Comparison of ENCODE assay signal across 19 cellular contexts in genomic region chr10:122165914-122166313, GRCh38.
DNase-seq lines count a peak whose midpoint lies in the region; ATAC-seq and TF ChIP-seq lines count a peak whose summit lies in the region.
"Had no signal": no experiment of that assay in that cellular context is flagged by ENCODE, and none has a peak within 500 bp of the region (broad histone marks: within the 10 kb centered on the region; RNA-seq: fewer than 3 reads in every experiment).

No MANE protein-coding gene starts in this region.

- H3K4me3 Mint-ChIP-seq in Caco-2 (ENCODE audit: unreplicated experiment) (no peak overlapping the region), neural crest cell (peak overlapping the region; percentile 96)

- no peak for ATAC-seq in GM21529 (IDR thresholded peaks at IDR 0.05; ENCODE audit: unreplicated experiment)
- no peak for ATAC-seq in HG02885 (IDR thresholded peaks at IDR 0.05; ENCODE audit: poor library complexity, unreplicated experiment)

- H3K4me1 Mint-ChIP-seq in Caco-2 (ENCODE audit: low read depth, unreplicated experiment) (peaks cover 14% of the 10 kb centered on the region), neural crest cell (peaks cover 66% of the 10 kb centered on the region)

- peaks cover 3% of the 10 kb centered on the region for H3K36me3 ChIP-seq in Caco-2 (ENCODE audit: control insufficient read depth, insufficient read depth, low read length)
- no peaks in the 10 kb centered on the region for H3K36me3 ChIP-seq in endocrine pancreas (ENCODE audit: control insufficient read depth, insufficient read depth, low read length)
- H3K36me3 ChIP-seq: spleen, thyroid gland had no signal

- intact Hi-C loops in Caco-2 (cut with micrococcal nuclease; ENCODE audit: unreplicated experiment), result no loop called here

- BruUV-seq in Caco-2 (replicated peaks; lab: Mats Ljungman, UMichigan), result no TSS peak

- H3K27ac Mint-ChIP-seq in Caco-2 (ENCODE audit: unreplicated experiment) (peak overlapping the region; percentile 32), neural crest cell (ENCODE audit: unreplicated experiment) (no peak overlapping the region)
- H3K27ac Mint-ChIP-seq: CD4-positive, alpha-beta memory T cell had no signal

- H3K9me3 ChIP-seq in Caco-2, result no peaks in the 10 kb centered on the region
- no peaks in the 10 kb centered on the region for H3K9me3 ChIP-seq in endocrine pancreas (ENCODE audit: control insufficient read depth, low read length)
- H3K9me3 ChIP-seq: spleen, thyroid gland had no signal

- peak overlapping the region; percentile 30 for H3K9ac ChIP-seq in endocrine pancreas (ENCODE audit: control insufficient read depth, insufficient read depth, low read length)

- no peak overlapping the region for H3K4me3 ChIP-seq in Caco-2 (ENCODE audit: low read depth, low read length)
- peak overlapping the region; percentile 82 for H3K4me3 ChIP-seq in endocrine pancreas (ENCODE audit: control insufficient read depth, insufficient read depth, low read length)
- H3K4me3 ChIP-seq: coronary artery, spleen, thyroid gland had no signal

- 0 out of 2 replicates have a peak, but pooled peaks cover 5% of the 10 kb centered on the region for H3K4me1 ChIP-seq in Caco-2
- no peaks in the 10 kb centered on the region for H3K4me1 ChIP-seq in endocrine pancreas (ENCODE audit: control insufficient read depth, insufficient read depth, low read length)

- no peaks in the 10 kb centered on the region for H3K9me3 Mint-ChIP-seq in Caco-2 (ENCODE audit: unreplicated experiment)
- H3K9me3 Mint-ChIP-seq in neural crest cell, result no peaks in the 10 kb centered on the region

- no peak for DNase-seq in Caco-2
- DNase-seq in NCI-H146 (lab: John Stamatoyannopoulos, UW), result peak; percentile 78
- DNase-seq in neural crest cell (ENCODE audit: low read depth, low spot score), result no peak
- no peak for DNase-seq in anterior cingulate cortex (lab: John Stamatoyannopoulos, UW)
- no peak for DNase-seq in ureter (ENCODE audit: low spot score)
- DNase-seq: activated CD4-positive, CD25-positive, alpha-beta regulatory T cell treated with anti-CD3 and anti-CD28 coated beads, Interleukin-2, amount 50 U/mL, for 72 hours; activated T-cell treated with anti-CD3 and anti-CD28 coated beads, Interleukin-2, amount 50 U/mL, for 1 hour; CD4-positive, alpha-beta memory T cell; NCI-H1092; Right ventricle myocardium superior; spleen; stimulated activated CD4-positive, alpha-beta T cell treated with anti-CD3 and anti-CD28 coated beads, Interleukin-4, amount 100 ng/mL, for 1 hour; stimulated activated naive CD4-positive, alpha-beta T cell treated with Interleukin-2 at 50 U/mL for 16 hours; SW 1271; thyroid gland had no signal

- no peaks in the 10 kb centered on the region for H3K27me3 Mint-ChIP-seq in Caco-2 (ENCODE audit: insufficient read depth, unreplicated experiment)
- H3K27me3 Mint-ChIP-seq in neural crest cell (ENCODE audit: low read depth), result no peaks in the 10 kb centered on the region

- POLR2A ChIA-PET in Caco-2 (lab: Charles Lee), result no interaction called here

- TF ChIP-seq CTCF in Caco-2 (IDR thresholded peaks at IDR 0.05; ENCODE audit: insufficient read depth in 1 of 2, low read depth in 1 of 2, low read length in 1 of 2, severe bottlenecking in 1 of 2, unreplicated experiment in 1 of 2) (no peak), neural crest cell (conservative IDR thresholded peaks at IDR 0.05) (no peak)

- CTCF ChIA-PET in Caco-2 (lab: Charles Lee), result no interaction called here

- peaks cover 44% of the 10 kb centered on the region for H3K36me3 Mint-ChIP-seq in Caco-2 (ENCODE audit: insufficient read depth, unreplicated experiment)
- H3K36me3 Mint-ChIP-seq in neural crest cell (ENCODE audit: low read depth), result peaks cover 3% of the 10 kb centered on the region
- H3K36me3 Mint-ChIP-seq: CD4-positive, alpha-beta memory T cell had no signal

- H3K27me3 ChIP-seq in Caco-2 (replicated peaks; ENCODE audit: control insufficient read depth, insufficient read depth, low read length) (no peaks in the 10 kb centered on the region), endocrine pancreas (ENCODE audit: control insufficient read depth, insufficient read depth, low read length) (no peaks in the 10 kb centered on the region)
- H3K27me3 ChIP-seq: thyroid gland had no signal
